In the genomic region with DNA sequence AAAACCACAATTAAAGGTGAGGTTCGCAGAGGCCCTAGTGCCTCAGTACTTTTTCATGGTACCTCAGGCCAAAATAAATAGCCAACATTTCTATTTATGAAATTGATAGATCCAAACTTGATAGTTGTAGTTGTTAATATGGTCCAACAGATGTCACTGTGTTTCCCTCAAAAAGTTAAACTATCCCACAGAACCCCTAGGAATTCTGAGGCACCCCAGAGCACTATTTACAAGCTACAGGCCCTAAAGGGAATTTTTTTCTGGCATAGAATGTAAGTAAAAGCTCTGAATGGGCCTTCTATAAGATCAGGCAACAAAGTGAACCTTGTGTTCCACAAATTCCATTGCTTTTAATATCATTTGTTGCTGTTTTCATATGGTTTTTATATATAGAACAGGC, we compare ENCODE assay signal across 10 cellular contexts. TPM values are rescaled to one million over a fixed set of nuclear protein-coding genes. Genes with fewer than 3 reads are reported as not detected.
DNase-seq lines count a peak whose midpoint lies in the region; ATAC-seq and TF ChIP-seq lines count a peak whose summit lies in the region.
"Had no signal": no experiment of that assay in that cellular context is flagged by ENCODE, and none has a peak within 500 bp of the region (broad histone marks: within the 10 kb centered on the region; RNA-seq: fewer than 3 reads in every experiment).

No MANE protein-coding gene starts in this region.

- no peak overlapping the region for H3K4me2 ChIP-seq in neuronal stem cell (ENCODE audit: insufficient read depth, low read length, poor library complexity, severe bottlenecking)

- no CpG with 5 or more reads among the region's 1 CpG for WGBS in neuronal stem cell (ENCODE audit: extremely low coverage in 2 of 2, insufficient read length in 2 of 2, insufficient replicate concordance in 1 of 2), 2 donors

- ATAC-seq in HG02885 (IDR thresholded peaks at IDR 0.05; ENCODE audit: poor library complexity, unreplicated experiment): no peak

- no peaks in the 10 kb centered on the region for H3K79me1 ChIP-seq in neuronal stem cell (ENCODE audit: low read depth, low read length)

- H2AFZ ChIP-seq in neuronal stem cell (ENCODE audit: low read length): peak overlapping the region; percentile 17

- H2BK5ac ChIP-seq in neuronal stem cell (ENCODE audit: low read length): no peak overlapping the region

- no peak overlapping the region for H4K8ac ChIP-seq in neuronal stem cell (ENCODE audit: low read depth, low read length)

- peaks cover 0 to 4% of the 10 kb centered on the region in 2 donors for H3K9me3 ChIP-seq in neuronal stem cell (replicated peaks in 1 of 2; ENCODE audit: control insufficient read depth in 2 of 2, insufficient read depth in 1 of 2, low read depth in 1 of 2, low read length in 2 of 2)

- no peak overlapping the region for H3K9ac ChIP-seq in neuronal stem cell (ENCODE audit: low read depth, low read length, poor library complexity)

- no peak overlapping the region for H3K27ac ChIP-seq in neuronal stem cell (replicated peaks; ENCODE audit: low read length)
- H3K27ac ChIP-seq: SJSA1 had no signal

- H3K36me3 ChIP-seq in neuronal stem cell (replicated peaks in 1 of 2; ENCODE audit: control insufficient read depth in 2 of 2, insufficient read depth in 2 of 2, low read length in 2 of 2): peaks cover 0 to 2% of the 10 kb centered on the region in 2 donors

- no peak overlapping the region for H3K23ac ChIP-seq in neuronal stem cell (ENCODE audit: low read depth, low read length, poor library complexity)

- H3K14ac ChIP-seq in neuronal stem cell (ENCODE audit: low read length): no peak overlapping the region

- H2BK15ac ChIP-seq in neuronal stem cell (ENCODE audit: low read length): no peak overlapping the region

- H3K4me3 ChIP-seq in neuronal stem cell (ENCODE audit: low read length in 2 of 2): no peak overlapping the region
- H3K4me3 ChIP-seq: SJSA1 had no signal

- H3K27me3 ChIP-seq in neuronal stem cell (ENCODE audit: control insufficient read depth in 3 of 3, insufficient read depth in 3 of 3, low read depth in 1 of 3, low read length in 3 of 3): no peaks in the 10 kb centered on the region
- H3K27me3 ChIP-seq: SJSA1 had no signal

- H4K91ac ChIP-seq in neuronal stem cell (ENCODE audit: low read depth, low read length, poor library complexity): no peak overlapping the region

- H2BK120ac ChIP-seq in neuronal stem cell (ENCODE audit: low read depth, low read length): no peak overlapping the region

- H2BK12ac ChIP-seq in neuronal stem cell (ENCODE audit: low read length): no peak overlapping the region

- H3K4me1 ChIP-seq in neuronal stem cell (ENCODE audit: control insufficient read depth in 2 of 2, insufficient read depth in 1 of 2, low read depth in 1 of 2, low read length in 2 of 2): peaks cover 0 to 4% of the 10 kb centered on the region in 2 donors

- H2AK5ac ChIP-seq in neuronal stem cell (ENCODE audit: low read depth, low read length): no peak overlapping the region

- DNase-seq in NCI-H1105 treated with DMSO at 0.1 percent for 48 hours (lab: John Stamatoyannopoulos, UW) (peak; percentile 44), NCI-H1105 (lab: John Stamatoyannopoulos, UW) (no peak), dermis blood vessel endothelial cell (peak; percentile 56), neuronal stem cell (ENCODE audit: low spot score) (no peak), SIG-M5 treated with dmso at 0.1 percent for 504 hours (lab: John Stamatoyannopoulos, UW; ENCODE audit: unreplicated experiment) (no peak)
- no peak for DNase-seq in activated CD4-positive, alpha-beta T cell treated with anti-CD3 and anti-CD28 coated beads for 48 hours
- DNase-seq: AML-193 had no signal

- H3K18ac ChIP-seq in neuronal stem cell (ENCODE audit: low read length): no peak overlapping the region

- H3K4ac ChIP-seq in neuronal stem cell (ENCODE audit: low read length): no peak overlapping the region

- TF ChIP-seq CTCF in LNCAP (IDR thresholded peaks at IDR 0.05): peak; percentile 54

RNA-seq across cellular contexts. Expression of gene ARL4A, which starts 3.8 kb away (rescaled TPM):
- 291 and 334 TPM in 2 replicates for total RNA-seq in dermis blood vessel endothelial cell
- 21.3 TPM for polyA plus RNA-seq in neuronal stem cell (2013, experiment 1 of 2)
- 22.6 TPM for polyA plus RNA-seq in neuronal stem cell (2013, experiment 2 of 2)

Comparison
In these comparisons a context has a peak if more than half of its experiments do, and no peak if none do; other contexts are left out.
1. DNase-seq: peak in NCI-H1105 treated with DMSO at 0.1 percent for 48 hours (single experiment) and dermis blood vessel endothelial cell (single experiment); none in NCI-H1105 (single experiment), neuronal stem cell (single experiment), activated CD4-positive, alpha-beta T cell treated with anti-CD3 and anti-CD28 coated beads for 48 hours (single experiment) and SIG-M5 treated with dmso at 0.1 percent for 504 hours (single experiment).